9 cellular contexts compared by ENCODE assay signal in genomic region chr11:112564228-112564955, GRCh38.
DNase-seq lines count a peak whose midpoint lies in the region; ATAC-seq and TF ChIP-seq lines count a peak whose summit lies in the region.
"Had no signal": no experiment of that assay in that cellular context is flagged by ENCODE, and none has a peak within 500 bp of the region (broad histone marks: within the 10 kb centered on the region; RNA-seq: fewer than 3 reads in every experiment).

No MANE protein-coding gene starts in this region.

- peak overlapping the region; percentile 41 for H3K9ac ChIP-seq in skeletal muscle satellite cell (ENCODE audit: low read depth, low read length)

- H3K4me1 ChIP-seq in skeletal muscle satellite cell (ENCODE audit: control insufficient read depth, insufficient read depth, low read length) (peaks cover 15% of the 10 kb centered on the region), suprapubic skin (peaks cover 2% of the 10 kb centered on the region)

- H3K27ac ChIP-seq in suprapubic skin, result no peak overlapping the region

- TF ChIP-seq CTCF in astrocyte of the cerebellum (IDR thresholded peaks at IDR 0.05; ENCODE audit: low read depth, low read length, missing control alignments) (no peak), suprapubic skin (IDR thresholded peaks at IDR 0.05) (no peak)

- H3K4me2 ChIP-seq in skeletal muscle satellite cell (ENCODE audit: low read length), result peak overlapping the region; percentile 16

- no peaks in the 10 kb centered on the region for H3K36me3 ChIP-seq in skeletal muscle satellite cell (ENCODE audit: insufficient read depth, low read length)
- H3K36me3 ChIP-seq in suprapubic skin, result no peaks in the 10 kb centered on the region

- TF ChIP-seq POLR2A in suprapubic skin (IDR thresholded peaks at IDR 0.05), result no peak

- DNase-seq in GM04503 (ENCODE audit: low read depth) (peak; percentile 41), astrocyte of the cerebellum (ENCODE audit: low read depth) (peak; percentile 79), left ventricle myocardium superior (peak; percentile 54), NCI-H187 (lab: John Stamatoyannopoulos, UW) (no peak), suprapubic skin (ENCODE audit: low spot score in 2 of 2) (no peak), NCI-H128 (lab: John Stamatoyannopoulos, UW; ENCODE audit: unreplicated experiment) (no peak)
- DNase-seq: activated CD8-positive, alpha-beta T cell treated with anti-CD3 and anti-CD28 coated beads, Interleukin-2, amount 10 ng/mL, durations not matched to agents 7 days and 5 days had no signal

- ATAC-seq in left ventricle myocardium superior, result peak; percentile 94
- ATAC-seq in GM19395 (IDR thresholded peaks at IDR 0.05; ENCODE audit: unreplicated experiment), result no peak
- ATAC-seq: activated CD8-positive, alpha-beta T cell treated with anti-CD3 and anti-CD28 coated beads, Interleukin-2, amount 10 ng/mL, durations not matched to agents 7 days and 5 days had no signal

- in situ Hi-C loops in astrocyte of the cerebellum (cut with HindIII; ENCODE audit: low sequenced_read_pairs), result no loop called here

- intact Hi-C loops in left ventricle myocardium superior (cut with micrococcal nuclease), result no loop called here

- TF ChIP-seq EP300 in suprapubic skin (IDR thresholded peaks at IDR 0.05), result no peak

- 56% methylated on average over 3 of the region's 3 CpGs for WGBS in suprapubic skin

- H3K9me3 ChIP-seq in skeletal muscle satellite cell (replicated peaks; ENCODE audit: low read length) (no peaks in the 10 kb centered on the region), suprapubic skin (no peaks in the 10 kb centered on the region)

- H3K27me3 ChIP-seq in skeletal muscle satellite cell (ENCODE audit: control insufficient read depth, insufficient read depth, low read length), result no peaks in the 10 kb centered on the region
- no peaks in the 10 kb centered on the region for H3K27me3 ChIP-seq in suprapubic skin

- H3K4me3 ChIP-seq in astrocyte of the cerebellum (ENCODE audit: low read depth, low read length) (no peak overlapping the region), skeletal muscle satellite cell (ENCODE audit: low read length) (no peak overlapping the region), suprapubic skin (no peak overlapping the region)

Comparison
In these comparisons a context has a peak if more than half of its experiments do, and no peak if none do; other contexts are left out.
1. DNase-seq: peak in GM04503 (single experiment), astrocyte of the cerebellum (single experiment) and left ventricle myocardium superior (single experiment); none in NCI-H187 (0 of 2), suprapubic skin (0 of 2) and NCI-H128 (single experiment).